In the genomic region with DNA sequence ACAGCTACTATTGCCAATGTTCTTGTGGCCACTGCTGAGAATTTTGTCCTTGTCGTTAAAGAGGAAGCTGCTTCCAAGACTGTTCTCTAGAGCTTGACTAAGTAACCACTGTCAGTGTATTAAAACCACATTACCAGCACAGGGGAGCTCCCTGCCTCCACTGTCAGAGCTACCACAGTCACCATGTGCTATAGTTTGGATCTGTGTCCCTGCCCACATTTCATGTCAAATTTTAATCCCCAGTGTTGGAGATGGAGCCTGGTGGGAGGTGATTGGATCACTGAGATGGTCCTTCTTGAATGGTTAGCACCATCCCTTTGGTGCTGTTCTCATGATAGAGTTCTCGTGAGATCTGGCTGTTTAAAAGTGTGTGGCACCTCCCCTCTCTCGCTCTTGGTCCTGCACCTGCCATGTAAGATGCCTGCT, we compare ENCODE assay signal across 10 cellular contexts. TPM values are rescaled to one million over a fixed set of nuclear protein-coding genes. Genes with fewer than 3 reads are reported as not detected.
DNase-seq lines count a peak whose midpoint lies in the region; ATAC-seq and TF ChIP-seq lines count a peak whose summit lies in the region.
"Had no signal": no experiment of that assay in that cellular context is flagged by ENCODE, and none has a peak within 500 bp of the region (broad histone marks: within the 10 kb centered on the region; RNA-seq: fewer than 3 reads in every experiment).

No MANE protein-coding gene starts in this region.

- peak overlapping the region in 2 of 3 donors; percentile 23 to 91 for H3K27ac Mint-ChIP-seq in IgD-negative memory B cell
- peak overlapping the region in 1 of 2 donors; percentile 79 for H3K27ac Mint-ChIP-seq in activated naive CD4-positive, alpha-beta T cell treated with anti-CD3 and anti-CD28 coated beads, Interleukin-2, amount 50 U/mL, for 72 hours

- H3K4me1 ChIP-seq in SK-N-SH (ENCODE audit: control insufficient read depth in 1 of 2, insufficient read depth in 2 of 2, low read depth in 1 of 2, low read length in 1 of 2) = no peaks in the 10 kb centered on the region; a peak in 1 of 4 replicates

- no peak for TF ChIP-seq EP300 in SK-N-SH (IDR thresholded peaks at IDR 0.05; ENCODE audit: borderline replicate concordance in 1 of 2, low read depth in 1 of 2, low read length in 1 of 2)

- no peak overlapping the region for H3K9ac ChIP-seq in SK-N-SH

- H3K4me1 Mint-ChIP-seq in IgD-negative memory B cell = peaks cover 22 to 26% (median 25%) of the 10 kb centered on the region in 3 donors

- H3F3A ChIP-seq in SK-N-SH (replicated peaks; ENCODE audit: insufficient read depth) = peaks cover 6% of the 10 kb centered on the region

- H3K9me3 Mint-ChIP-seq in IgD-negative memory B cell = peaks cover 0 to 12% (median 4%) of the 10 kb centered on the region in 3 donors
- H3K9me3 Mint-ChIP-seq in activated naive CD4-positive, alpha-beta T cell treated with anti-CD3 and anti-CD28 coated beads, Interleukin-2, amount 50 U/mL, for 72 hours = peaks cover 8 to 15% of the 10 kb centered on the region in 2 donors

- no peak overlapping the region for H3K4me2 ChIP-seq in SK-N-SH

- H3K9me3 ChIP-seq in SK-N-SH = no peaks in the 10 kb centered on the region

- intact Hi-C loops in left cardiac atrium (cut with DNase I) = no loop called here

- H3K79me2 ChIP-seq in SK-N-SH (ENCODE audit: insufficient read depth) = no peaks in the 10 kb centered on the region

- POLR2A ChIA-PET in SK-N-SH (lab: Yijun Ruan, JAX) = no interaction called here

- no peaks in the 10 kb centered on the region for H4K20me1 ChIP-seq in SK-N-SH (ENCODE audit: insufficient read depth)

- no peaks in the 10 kb centered on the region for H3K27me3 Mint-ChIP-seq in IgD-negative memory B cell

- no peaks in the 10 kb centered on the region for H3K36me3 ChIP-seq in SK-N-SH (replicated peaks in 1 of 2; ENCODE audit: control insufficient read depth in 1 of 2, insufficient read depth in 2 of 2, low read length in 1 of 2)

- no peak for TF ChIP-seq RAD21 in SK-N-SH (IDR thresholded peaks at IDR 0.05; ENCODE audit: low read length)

- H3K9me2 ChIP-seq in SK-N-SH = no peaks in the 10 kb centered on the region

- no peak overlapping the region for H3K4me3 ChIP-seq in SK-N-SH (ENCODE audit: low read depth in 2 of 2, low read length in 1 of 2)
- H3K4me3 ChIP-seq: SK-N-MC had no signal

- H2AFZ ChIP-seq in SK-N-SH (ENCODE audit: low read depth) = no peak overlapping the region

- 67% methylated on average over 3 of the region's 3 CpGs for WGBS in SK-N-SH (ENCODE audit: low lambda C conversion rate)

- CTCF ChIA-PET in SK-N-SH (lab: Yijun Ruan, JAX) = no interaction called here

- ATAC-seq in GM19395 (IDR thresholded peaks at IDR 0.05; ENCODE audit: unreplicated experiment) (peak; percentile 81), GM19467 (IDR thresholded peaks at IDR 0.05; ENCODE audit: unreplicated experiment) (no peak), left cardiac atrium (no peak)
- ATAC-seq in activated naive CD4-positive, alpha-beta T cell treated with anti-CD3 and anti-CD28 coated beads, Interleukin-2, amount 50 U/mL, for 72 hours = peak; percentile 91 to 99

- DNase-seq in AG20443 (ENCODE audit: low spot score) (peak; percentile 23), NCI-H2029 (lab: John Stamatoyannopoulos, UW) (no peak), SK-N-SH (no peak), left cardiac atrium (no peak)
- DNase-seq in activated naive CD4-positive, alpha-beta T cell treated with anti-CD3 and anti-CD28 coated beads, Interleukin-2, amount 50 U/mL, for 72 hours (ENCODE audit: low spot score in 2 of 2) = peak in 1 of 2 donors; percentile 26
- DNase-seq: foreskin fibroblast had no signal

- H3K27ac ChIP-seq in SK-N-SH (ENCODE audit: low read depth in 2 of 2, low read length in 1 of 2) = no peak overlapping the region
- H3K27ac ChIP-seq: SK-N-MC had no signal

- peaks cover 8% of the 10 kb centered on the region for H3K36me3 Mint-ChIP-seq in IgD-negative memory B cell
- H3K36me3 Mint-ChIP-seq in activated naive CD4-positive, alpha-beta T cell treated with anti-CD3 and anti-CD28 coated beads, Interleukin-2, amount 50 U/mL, for 72 hours = peaks cover 13 to 28% of the 10 kb centered on the region in 2 donors

- peak overlapping the region in 3 of 4 donors; percentile 11 to 87 (median 38) for H3K4me3 Mint-ChIP-seq in IgD-negative memory B cell

- no peak for TF ChIP-seq CTCF in SK-N-SH (IDR thresholded peaks at IDR 0.05)

- no peaks in the 10 kb centered on the region for H3K27me3 ChIP-seq in SK-N-SH (ENCODE audit: insufficient read depth)

TF ChIP-seq in SK-N-SH, 30 proteins besides CTCF, POLR2A, EP300 and RAD21:
- TF ChIP-seq GATA2 (CRISPR knock-in tag; IDR thresholded peaks at IDR 0.05) = no peak
- TF ChIP-seq CHD2 (IDR thresholded peaks at IDR 0.05; ENCODE audit: low read length, partially characterized antibody) = no peak
- TF ChIP-seq TEAD4 (IDR thresholded peaks at IDR 0.05; ENCODE audit: borderline replicate concordance, insufficient read depth) = no peak
- TF ChIP-seq, protein P1, sequence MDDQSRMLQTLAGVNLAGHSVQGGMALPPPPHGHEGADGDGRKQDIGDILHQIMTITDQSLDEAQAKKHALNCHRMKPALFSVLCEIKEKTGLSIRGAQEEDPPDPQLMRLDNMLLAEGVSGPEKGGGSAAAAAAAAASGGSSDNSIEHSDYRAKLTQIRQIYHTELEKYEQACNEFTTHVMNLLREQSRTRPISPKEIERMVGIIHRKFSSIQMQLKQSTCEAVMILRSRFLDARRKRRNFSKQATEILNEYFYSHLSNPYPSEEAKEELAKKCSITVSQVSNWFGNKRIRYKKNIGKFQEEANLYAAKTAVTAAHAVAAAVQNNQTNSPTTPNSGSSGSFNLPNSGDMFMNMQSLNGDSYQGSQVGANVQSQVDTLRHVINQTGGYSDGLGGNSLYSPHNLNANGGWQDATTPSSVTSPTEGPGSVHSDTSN (IDR thresholded peaks at IDR 0.05) = no peak
- no peak for TF ChIP-seq SMC3 (IDR thresholded peaks at IDR 0.05; ENCODE audit: low read depth, low read length)
- TF ChIP-seq, protein P2, sequence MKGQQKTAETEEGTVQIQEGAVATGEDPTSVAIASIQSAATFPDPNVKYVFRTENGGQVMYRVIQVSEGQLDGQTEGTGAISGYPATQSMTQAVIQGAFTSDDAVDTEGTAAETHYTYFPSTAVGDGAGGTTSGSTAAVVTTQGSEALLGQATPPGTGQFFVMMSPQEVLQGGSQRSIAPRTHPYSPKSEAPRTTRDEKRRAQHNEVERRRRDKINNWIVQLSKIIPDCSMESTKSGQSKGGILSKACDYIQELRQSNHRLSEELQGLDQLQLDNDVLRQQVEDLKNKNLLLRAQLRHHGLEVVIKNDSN (IDR thresholded peaks at IDR 0.05; ENCODE audit: borderline replicate concordance, low read depth) = no peak
- no peak for TF ChIP-seq FOXJ3 (CRISPR knock-in tag; IDR thresholded peaks at IDR 0.05)
- no peak for TF ChIP-seq RFX5 (IDR thresholded peaks at IDR 0.05; ENCODE audit: low read length)
- no peak for TF ChIP-seq EZH2phosphoT487 (IDR thresholded peaks at IDR 0.05; ENCODE audit: borderline replicate concordance, low read depth)

RNA-seq across cellular contexts. Expression of a gene that starts 23.2 kb away (rescaled TPM):
- polyA plus RNA-seq in IgD-negative memory B cell (297 TPM), SK-N-SH (2012; rRNA removed) (128 and 140 TPM in 2 replicates)
- total RNA-seq in activated naive CD4-positive, alpha-beta T cell treated with anti-CD3 and anti-CD28 coated beads, Interleukin-2, amount 50 U/mL, for 72 hours = 100 to 1,000 TPM; 182 to 232 TPM
- polyA plus RNA-seq in SK-N-SH (2012; cell fraction: cytosol; rRNA removed) = 185 and 241 TPM in 2 replicates
- polyA plus RNA-seq in SK-N-SH (2012; cell fraction: nucleus; rRNA removed) = 44.7 and 80.8 TPM in 2 replicates
- 10 to 100 TPM; 82.2 to 91.3 TPM for total RNA-seq in left cardiac atrium

Comparison
In these comparisons a context has a peak if more than half of its experiments do, and no peak if none do; other contexts are left out.
1. ATAC-seq: peak in GM19395 (single experiment) and activated naive CD4-positive, alpha-beta T cell treated with anti-CD3 and anti-CD28 coated beads, Interleukin-2, amount 50 U/mL, for 72 hours (2 of 2); none in GM19467 (single experiment) and left cardiac atrium (0 of 2).